ENCODE assay signal across 10 cellular contexts in the genomic region with DNA sequence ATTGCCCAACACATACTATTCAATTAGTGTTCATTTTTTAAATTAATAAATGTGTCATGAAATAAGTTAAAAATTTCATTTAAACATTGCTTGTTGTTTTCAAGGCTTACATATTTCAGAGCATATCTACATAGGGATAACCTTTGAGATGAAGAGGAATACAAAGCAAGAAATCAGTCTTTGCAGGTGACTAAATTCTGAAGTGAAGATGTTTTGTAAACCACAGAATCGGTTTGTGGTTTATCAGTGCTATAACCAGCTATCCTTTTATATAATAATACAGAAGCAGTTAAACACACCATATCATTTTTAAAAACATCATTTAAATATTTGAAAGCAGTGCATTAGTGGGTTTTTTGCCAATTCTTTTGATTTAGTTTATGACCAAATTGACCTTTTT. TPM values are rescaled to one million over a fixed set of nuclear protein-coding genes. Genes with fewer than 3 reads are reported as not detected.
DNase-seq lines count a peak whose midpoint lies in the region; ATAC-seq and TF ChIP-seq lines count a peak whose summit lies in the region.
"Had no signal": no experiment of that assay in that cellular context is flagged by ENCODE, and none has a peak within 500 bp of the region (broad histone marks: within the 10 kb centered on the region; RNA-seq: fewer than 3 reads in every experiment).

No MANE protein-coding gene starts in this region.

- no peaks in the 10 kb centered on the region for H3K9me2 ChIP-seq in HCT116 (ENCODE audit: insufficient read depth)

- RAD21 ChIA-PET in HCT116 (lab: Charles Lee; ENCODE audit: low non-redundant PET in 1 of 2, low total read pairs in 2 of 2, uncharacterized antibody in 2 of 2, unreplicated experiment in 2 of 2), result no interaction called here

- TF ChIP-seq EP300 in esophagus muscularis mucosa (IDR thresholded peaks at IDR 0.05), result no peak

- H3K9me3 ChIP-seq in DND-41 (ENCODE audit: insufficient read depth, low read length, severe bottlenecking), result no peaks in the 10 kb centered on the region
- no peaks in the 10 kb centered on the region for H3K9me3 ChIP-seq in HCT116 (ENCODE audit: control insufficient read depth in 1 of 2, insufficient read depth in 1 of 2, low read depth in 1 of 2, low read length in 2 of 2)
- H3K9me3 ChIP-seq in esophagus muscularis mucosa, result no peaks in the 10 kb centered on the region
- no peaks in the 10 kb centered on the region for H3K9me3 ChIP-seq in left lung

- peaks cover 51% of the 10 kb centered on the region for H3K4me1 ChIP-seq in DND-41 (ENCODE audit: insufficient read depth, low read length)
- H3K4me1 ChIP-seq in HCT116 (ENCODE audit: control insufficient read depth in 1 of 2, insufficient read depth in 2 of 2, low read length in 2 of 2), result peaks cover 65 to 78% of the 10 kb centered on the region in 2 experiments
- H3K4me1 ChIP-seq in esophagus muscularis mucosa, result peaks cover 0 to 5% (median 0%) of the 10 kb centered on the region in 4 donors
- H3K4me1 ChIP-seq in left lung, result no peaks in the 10 kb centered on the region

- CTCF ChIA-PET in HCT116 (lab: Charles Lee), result interaction anchor here (1.3 to 2.6 kb wide), 2 partner anchors 42 to 73 kb away, joined by 3 to 7 read pairs; no protein-coding TSS in a partner anchor

- BruUV-seq in HCT116 (replicated peaks; lab: Mats Ljungman, UMichigan), result no TSS peak

- no peak for TF ChIP-seq RAD21 in HCT116 (IDR thresholded peaks at IDR 0.05; ENCODE audit: low read depth)

- intact Hi-C loops in HCT116 (cut with micrococcal nuclease), result loop anchor here (5.0 kb wide), 1 partner anchor 90 kb away; no protein-coding TSS in a partner anchor
- intact Hi-C loops in esophagus muscularis mucosa (cut with DNase I), result no loop called here
- intact Hi-C loops in left lung (cut with DNase I), result no loop called here

- POLR2A ChIA-PET in HCT116 (lab: Charles Lee), result no interaction called here

- H3K79me2 ChIP-seq in DND-41 (ENCODE audit: insufficient read depth, low read length) (no peaks in the 10 kb centered on the region), HCT116 (ENCODE audit: insufficient read depth, low read length) (peaks cover 24% of the 10 kb centered on the region)

- peak; percentile 63 for ATAC-seq in DND-41 (ENCODE audit: insufficient read depth, low read depth)
- peak; percentile 77 for ATAC-seq in GM18909 (IDR thresholded peaks at IDR 0.05; ENCODE audit: poor library complexity, unreplicated experiment)
- ATAC-seq in HCT116, result no peak
- peak; percentile 82 for ATAC-seq in HG03442 (IDR thresholded peaks at IDR 0.05; ENCODE audit: unreplicated experiment)
- no peak for ATAC-seq in left lung

- no peak for DNase-seq in DND-41
- DNase-seq in HCT116 (ENCODE audit: low read depth, low spot score), result no peak
- no peak for DNase-seq in esophagus muscularis mucosa (ENCODE audit: extremely low spot score)
- DNase-seq in NCI-H2227 treated with DMSO at 0.1 percent for 48 hours (lab: John Stamatoyannopoulos, UW), result no peak
- DNase-seq in left lung, result no peak
- no peak for DNase-seq in NCI-H2171 treated with DMSO at 0.1 percent for 48 hours (lab: John Stamatoyannopoulos, UW)
- DNase-seq: NCI-H1694, occipital lobe had no signal

- H3K4me2 ChIP-seq in DND-41 (ENCODE audit: insufficient read depth, low read length) (no peak overlapping the region), HCT116 (ENCODE audit: low read length) (peak overlapping the region; percentile 83)

- TF ChIP-seq CTCF in DND-41 (IDR thresholded peaks at IDR 0.05; ENCODE audit: borderline replicate concordance, extremely low read depth, low read length, poor library complexity, severe bottlenecking) (no peak), HCT116 (IDR thresholded peaks at IDR 0.05 in 2 of 3, conservative IDR thresholded peaks at IDR 0.05 in 1 of 3; ENCODE audit: borderline replicate concordance in 1 of 3, insufficient read depth in 1 of 3, low read depth in 2 of 3, low read length in 2 of 3) (no peak), esophagus muscularis mucosa (IDR thresholded peaks at IDR 0.05) (no peak), left lung (IDR thresholded peaks at IDR 0.05) (no peak)

- H3K27me3 ChIP-seq in DND-41 (ENCODE audit: insufficient read depth, low read length, poor library complexity) (no peaks in the 10 kb centered on the region), HCT116 (ENCODE audit: insufficient read depth, low read length) (no peaks in the 10 kb centered on the region), esophagus muscularis mucosa (no peaks in the 10 kb centered on the region), left lung (no peaks in the 10 kb centered on the region)

- WGBS in esophagus muscularis mucosa, result 87% methylated on average over 1 of the region's 1 CpG

- no peaks in the 10 kb centered on the region for H4K20me1 ChIP-seq in DND-41 (ENCODE audit: insufficient read depth, low read length)
- no peaks in the 10 kb centered on the region for H4K20me1 ChIP-seq in HCT116 (ENCODE audit: insufficient read depth)

- H3K9ac ChIP-seq in DND-41 (ENCODE audit: low read depth, low read length) (no peak overlapping the region), HCT116 (ENCODE audit: low read length) (peak overlapping the region; percentile 73)

- H2AFZ ChIP-seq in DND-41 (ENCODE audit: low read depth, low read length) (no peak overlapping the region), HCT116 (ENCODE audit: low read depth, low read length, poor library complexity, severe bottlenecking) (no peak overlapping the region)

- no peaks in the 10 kb centered on the region for H3K36me3 ChIP-seq in DND-41 (ENCODE audit: insufficient read depth, low read length)
- no peaks in the 10 kb centered on the region for H3K36me3 ChIP-seq in HCT116 (ENCODE audit: control insufficient read depth in 1 of 2, insufficient read depth in 2 of 2, low read length in 2 of 2)
- H3K36me3 ChIP-seq in esophagus muscularis mucosa, result peaks cover 0 to 7% (median 0%) of the 10 kb centered on the region in 4 donors
- no peaks in the 10 kb centered on the region for H3K36me3 ChIP-seq in left lung

- H3K4me3 ChIP-seq in DND-41 (ENCODE audit: low read depth in 1 of 2, low read length in 2 of 2) (no peak overlapping the region), HCT116 (replicated peaks in 1 of 2; ENCODE audit: low read depth in 1 of 2, low read length in 2 of 2) (peak overlapping the region; percentile 15 to 51), esophagus muscularis mucosa (no peak overlapping the region), left lung (no peak overlapping the region)

- TF ChIP-seq POLR2A in HCT116 (IDR thresholded peaks at IDR 0.05; ENCODE audit: borderline replicate concordance, extremely low read depth, insufficient read depth, insufficient read length), result no peak
- no peak for TF ChIP-seq POLR2A in esophagus muscularis mucosa (IDR thresholded peaks at IDR 0.05; ENCODE audit: low read depth)

- H3K27ac ChIP-seq in DND-41 (ENCODE audit: low read length) (no peak overlapping the region), HCT116 (ENCODE audit: low read depth, low read length) (peak overlapping the region; percentile 95), esophagus muscularis mucosa (replicated peaks in 1 of 4) (no peak overlapping the region), left lung (no peak overlapping the region)

TF ChIP-seq in HCT116, 20 proteins besides CTCF, POLR2A, EP300 and RAD21:
- no peak for TF ChIP-seq YY1 (IDR thresholded peaks at IDR 0.05; ENCODE audit: extremely low read depth, insufficient replicate concordance, low read depth, low read length)
- no peak for TF ChIP-seq CBX3 (IDR thresholded peaks at IDR 0.05; ENCODE audit: low read depth)
- TF ChIP-seq, protein P1, sequence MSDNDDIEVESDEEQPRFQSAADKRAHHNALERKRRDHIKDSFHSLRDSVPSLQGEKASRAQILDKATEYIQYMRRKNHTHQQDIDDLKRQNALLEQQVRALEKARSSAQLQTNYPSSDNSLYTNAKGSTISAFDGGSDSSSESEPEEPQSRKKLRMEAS (IDR thresholded peaks at IDR 0.05), result no peak
- no peak for TF ChIP-seq EZH2 (IDR thresholded peaks at IDR 0.05)
TF ChIP-seq in HCT116: peak in this region for 0.

RNA-seq across cellular contexts. Expression of gene FAM241A, which starts 26.9 kb away (rescaled TPM):
- total RNA-seq in HCT116 (2021; ENCODE audit: unreplicated experiment) (4.5 TPM), esophagus muscularis mucosa (1 to 10 TPM; 5.0 to 7.5 (median 5.2) TPM), left lung (1 to 10 TPM; 3.3 to 5.0 TPM)
- polyA plus RNA-seq in HCT116 (2012), result 1.6 and 2.3 TPM in 2 replicates

RNA-seq across cellular contexts. Expression of gene AP1AR, which starts 59.4 kb away (rescaled TPM):
- total RNA-seq in HCT116 (2021; ENCODE audit: unreplicated experiment) (56.7 TPM), esophagus muscularis mucosa (10 to 100 TPM; 11.7 to 28.7 (median 14.4) TPM), left lung (10 to 100 TPM; 15.8 to 20.0 TPM)
- 17.8 and 21.3 TPM in 2 replicates for polyA plus RNA-seq in HCT116 (2012)

Comparison
In these comparisons a context has a peak if more than half of its experiments do, and no peak if none do; other contexts are left out.
1. ATAC-seq: peak in DND-41 (single experiment), GM18909 (single experiment) and HG03442 (single experiment); none in HCT116 (single experiment) and left lung (single experiment).
2. H3K4me3 ChIP-seq: peak in HCT116 (2 of 2); none in DND-41 (0 of 2), esophagus muscularis mucosa (0 of 4) and left lung (0 of 2).